11 cellular contexts compared by ENCODE assay signal in the genomic region with DNA sequence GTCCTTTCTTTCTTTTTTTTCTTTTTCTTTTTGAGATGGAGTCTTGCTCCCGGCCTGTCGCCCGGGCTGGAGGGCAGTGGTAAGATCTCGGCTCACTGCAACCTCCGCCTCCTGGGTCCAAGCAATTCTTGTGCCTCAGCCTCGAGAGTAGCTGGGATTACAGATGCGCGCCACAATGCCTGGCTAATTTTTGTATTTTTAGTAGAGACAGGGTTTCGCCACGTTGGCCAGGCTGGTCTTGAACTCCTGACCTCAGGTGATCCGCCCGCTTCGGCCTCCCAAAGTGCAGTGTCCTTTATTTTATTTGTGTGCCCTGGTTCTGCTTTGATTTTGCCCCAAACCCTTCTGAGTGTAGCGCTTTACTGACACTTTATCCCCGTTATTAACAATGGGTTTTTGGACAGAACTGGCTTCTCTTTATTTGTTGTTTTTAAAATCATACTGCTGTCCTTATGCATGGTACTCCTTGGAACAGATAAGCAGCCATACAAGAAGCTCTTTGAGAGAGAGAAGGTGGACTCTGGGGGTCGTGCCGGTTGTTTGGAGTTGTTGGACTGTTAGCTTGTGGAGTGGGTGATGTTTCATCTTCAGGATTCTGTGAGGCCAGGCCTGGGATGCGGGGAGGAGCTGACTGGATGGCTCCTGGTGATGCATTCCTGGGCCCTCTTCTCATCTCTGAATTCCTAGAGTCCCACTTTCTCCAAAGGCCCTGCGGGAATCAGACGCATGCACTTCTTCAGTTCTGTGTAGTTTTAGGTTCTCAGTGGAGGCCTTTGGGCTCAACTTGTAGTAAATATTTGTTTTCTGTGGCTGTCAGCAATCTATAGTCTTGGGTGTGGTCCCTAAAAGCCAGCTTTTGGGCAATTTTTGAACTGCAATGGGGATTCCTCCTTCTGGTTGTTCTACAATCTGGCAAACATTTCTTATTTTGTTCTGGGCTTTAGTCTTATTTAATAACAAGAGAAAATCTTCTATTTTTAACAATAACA. TPM values are rescaled to one million over a fixed set of nuclear protein-coding genes. Genes with fewer than 3 reads are reported as not detected.
DNase-seq lines count a peak whose midpoint lies in the region; ATAC-seq and TF ChIP-seq lines count a peak whose summit lies in the region.
"Had no signal": no experiment of that assay in that cellular context is flagged by ENCODE, and none has a peak within 500 bp of the region (broad histone marks: within the 10 kb centered on the region; RNA-seq: fewer than 3 reads in every experiment).

No MANE protein-coding gene starts in this region.

- TF ChIP-seq CTCF in MM.1S (IDR thresholded peaks at IDR 0.05; ENCODE audit: low read length): no peak
- no peak for TF ChIP-seq CTCF in adrenal gland (IDR thresholded peaks at IDR 0.05)

- H3K9me3 ChIP-seq in MM.1S (replicated peaks; ENCODE audit: insufficient read depth, low read length) (no peaks in the 10 kb centered on the region), adrenal gland (replicated peaks in 1 of 3) (no peaks in the 10 kb centered on the region)

- no peaks in the 10 kb centered on the region for H3K9me2 ChIP-seq in MM.1S (replicated peaks; ENCODE audit: insufficient read depth, low read length)

- no peak for TF ChIP-seq POLR2A in adrenal gland (IDR thresholded peaks at IDR 0.05)

- no peak for ATAC-seq in activated CD4-positive, alpha-beta T cell treated with anti-CD3 and anti-CD28 coated beads for 36 hours
- ATAC-seq in central memory CD8-positive, alpha-beta T cell (replicated peaks; ENCODE audit: extremely low read depth, poor library complexity, severe bottlenecking): no peak
- no peak for ATAC-seq in GM21360 (IDR thresholded peaks at IDR 0.05; ENCODE audit: unreplicated experiment)
- ATAC-seq: sciatic nerve had no signal

- peaks cover 23% of the 10 kb centered on the region for H3F3A ChIP-seq in MM.1S (ENCODE audit: insufficient read depth, low read length)

- H3K36me3 ChIP-seq in MM.1S (replicated peaks; ENCODE audit: insufficient read depth, low read length): no peaks in the 10 kb centered on the region; the same call in 1 of the 2 replicates
- H3K36me3 ChIP-seq in rectal smooth muscle tissue (ENCODE audit: control insufficient read depth, insufficient read depth, low read length): no peaks in the 10 kb centered on the region
- H3K36me3 ChIP-seq in adrenal gland (replicated peaks in 1 of 2): no peaks in the 10 kb centered on the region

- H3K4me2 ChIP-seq in MM.1S (ENCODE audit: low read depth, low read length): peak overlapping the region; percentile 85

- no peak for DNase-seq in activated CD4-positive, alpha-beta T cell treated with anti-CD3 and anti-CD28 coated beads for 36 hours
- no peak for DNase-seq in activated CD4-positive, alpha-beta T cell treated with anti-CD3 and anti-CD28 coated beads, Interleukin-2, amount 50 U/mL, for 4 hours
- DNase-seq in MM.1S (peak; percentile 18), adrenal gland (no peak), caudate nucleus (lab: John Stamatoyannopoulos, UW) (no peak)
- no peak for DNase-seq in central memory CD8-positive, alpha-beta T cell (ENCODE audit: low spot score in 2 of 2)
- DNase-seq: anterior cingulate cortex; NK-92 treated with Interleukin-12 subunit alpha and Interleukin-12 subunit beta, amount 100 ng/mL, for 24 hours had no signal

- WGBS in adrenal gland, 4 donors: 81 to 88% (median 84%) methylated on average over 20 of the region's 20 CpGs

- CTCF ChIA-PET in activated CD4-positive, alpha-beta T cell treated with anti-CD3 and anti-CD28 coated beads for 36 hours (lab: Charles Lee): interaction anchor here (1.7 to 4.2 kb wide), 3 partner anchors 28 to 37 kb away, joined by 6 to 21 read pairs (median 20); no protein-coding TSS in a partner anchor

- H3K4me3 Mint-ChIP-seq in activated CD4-positive, alpha-beta T cell treated with anti-CD3 and anti-CD28 coated beads for 36 hours: peak overlapping the region; percentile 88
- peak overlapping the region; percentile 96 for H3K4me3 Mint-ChIP-seq in central memory CD8-positive, alpha-beta T cell

- peak overlapping the region; percentile 88 for H3K9ac ChIP-seq in MM.1S (ENCODE audit: low read length)
- no peak overlapping the region for H3K9ac ChIP-seq in rectal smooth muscle tissue (ENCODE audit: low read length)

- peaks cover 68% of the 10 kb centered on the region for H3K79me2 ChIP-seq in MM.1S (ENCODE audit: low read length)

- H3K36me3 Mint-ChIP-seq in activated CD4-positive, alpha-beta T cell treated with anti-CD3 and anti-CD28 coated beads for 36 hours (ENCODE audit: low read depth): peaks cover 41% of the 10 kb centered on the region
- H3K36me3 Mint-ChIP-seq in central memory CD8-positive, alpha-beta T cell (ENCODE audit: insufficient read depth): peaks cover 16% of the 10 kb centered on the region

- no peaks in the 10 kb centered on the region for H3K27me3 Mint-ChIP-seq in activated CD4-positive, alpha-beta T cell treated with anti-CD3 and anti-CD28 coated beads for 36 hours
- H3K27me3 Mint-ChIP-seq in central memory CD8-positive, alpha-beta T cell: no peaks in the 10 kb centered on the region

- H3K27me3 ChIP-seq in MM.1S (replicated peaks; ENCODE audit: insufficient read depth, low read length) (no peaks in the 10 kb centered on the region), rectal smooth muscle tissue (ENCODE audit: control insufficient read depth, insufficient read depth, low read length) (no peaks in the 10 kb centered on the region), adrenal gland (no peaks in the 10 kb centered on the region)

- H3K4me3 ChIP-seq in MM.1S (ENCODE audit: low read length) (peak overlapping the region; percentile 87), rectal smooth muscle tissue (ENCODE audit: low read length) (peak overlapping the region; percentile 35), adrenal gland (no peak overlapping the region)

- H3K27ac Mint-ChIP-seq in activated CD4-positive, alpha-beta T cell treated with anti-CD3 and anti-CD28 coated beads for 36 hours: peak overlapping the region; percentile 92
- peak overlapping the region; percentile 98 for H3K27ac Mint-ChIP-seq in central memory CD8-positive, alpha-beta T cell (ENCODE audit: low read depth)

- H3K27ac ChIP-seq in MM.1S (ENCODE audit: low read length) (peak overlapping the region; percentile 94), rectal smooth muscle tissue (ENCODE audit: low read depth, low read length) (no peak overlapping the region), adrenal gland (no peak overlapping the region), caudate nucleus (ENCODE audit: low read depth, low read length) (no peak overlapping the region)

- H3K4me1 ChIP-seq in MM.1S (ENCODE audit: low read length) (peaks cover 45% of the 10 kb centered on the region), rectal smooth muscle tissue (ENCODE audit: control insufficient read depth, insufficient read depth, low read length) (peaks cover 3% of the 10 kb centered on the region), adrenal gland (replicated peaks in 1 of 2) (peaks cover 0 to 5% of the 10 kb centered on the region in 2 donors)

- no peak overlapping the region for H2AFZ ChIP-seq in MM.1S (ENCODE audit: low read length)

- H4K20me1 ChIP-seq in MM.1S (ENCODE audit: insufficient read depth, low read length): peaks cover 9% of the 10 kb centered on the region

- POLR2A ChIA-PET in activated CD4-positive, alpha-beta T cell treated with anti-CD3 and anti-CD28 coated beads for 36 hours (lab: Charles Lee): interaction anchor here (0.6 to 0.9 kb wide), 2 partner anchors 31 to 37 kb away, joined by 3 read pairs; no protein-coding TSS in a partner anchor

- intact Hi-C loops in activated CD4-positive, alpha-beta T cell treated with anti-CD3 and anti-CD28 coated beads for 36 hours (cut with DNase I, micrococcal nuclease): loop anchor here (2.0 to 5.0 kb wide), 2 partner anchors 37 to 1262 kb away; partner anchors contain the start of gene RNF145 (in 1 of the 2)
- intact Hi-C loops in adrenal gland (cut with DNase I): no loop called here

- H3K9me3 Mint-ChIP-seq in activated CD4-positive, alpha-beta T cell treated with anti-CD3 and anti-CD28 coated beads for 36 hours (ENCODE audit: low read depth): no peaks in the 10 kb centered on the region
- H3K9me3 Mint-ChIP-seq in central memory CD8-positive, alpha-beta T cell: no peaks in the 10 kb centered on the region

- peaks cover 79% of the 10 kb centered on the region for H3K4me1 Mint-ChIP-seq in activated CD4-positive, alpha-beta T cell treated with anti-CD3 and anti-CD28 coated beads for 36 hours
- peaks cover 73% of the 10 kb centered on the region for H3K4me1 Mint-ChIP-seq in central memory CD8-positive, alpha-beta T cell

RNA-seq across cellular contexts. Expression of gene PTTG1, which starts 47.8 kb away (rescaled TPM):
- total RNA-seq in activated CD4-positive, alpha-beta T cell treated with anti-CD3 and anti-CD28 coated beads for 36 hours: 100 to 1,000 TPM; 169 to 212 TPM
- total RNA-seq in adrenal gland: 10 to 100 TPM in 3 of 8 donors, 1 to 10 TPM in 5; 2.2 to 15.2 (median 6.0) TPM
- polyA plus RNA-seq in adrenal gland: 1 to 10 TPM; 3.2 to 8.7 (median 4.8) TPM

RNA-seq across cellular contexts. Expression of gene SLU7, which starts 50.6 kb away (rescaled TPM):
- 10 to 100 TPM; 41.1 to 53.0 TPM for total RNA-seq in activated CD4-positive, alpha-beta T cell treated with anti-CD3 and anti-CD28 coated beads for 36 hours
- total RNA-seq in adrenal gland: 100 to 1,000 TPM in 1 of 8 donors, 10 to 100 TPM in 7; 34.6 to 138 (median 47.9) TPM
- 10 to 100 TPM; 27.1 to 50.2 (median 49.1) TPM for polyA plus RNA-seq in adrenal gland

Comparison
In these comparisons a context has a peak if more than half of its experiments do, and no peak if none do; other contexts are left out.
1. H3K4me3 ChIP-seq: peak in MM.1S (single experiment) and rectal smooth muscle tissue (single experiment); none in adrenal gland (0 of 4).
2. RNA of gene PTTG1, which starts 47.8 kb away (total RNA-seq): 169 to 212 TPM in activated CD4-positive, alpha-beta T cell treated with anti-CD3 and anti-CD28 coated beads for 36 hours; 2.2 to 15.2 TPM in adrenal gland; every median in the first group is over 10 times any median in the second.
3. intact Hi-C loops: an anchor here in activated CD4-positive, alpha-beta T cell treated with anti-CD3 and anti-CD28 coated beads for 36 hours (2.0 to 5.0 kb wide); none called in adrenal gland.